Comparison of ENCODE assay signal across 31 cellular contexts in the genomic region with DNA sequence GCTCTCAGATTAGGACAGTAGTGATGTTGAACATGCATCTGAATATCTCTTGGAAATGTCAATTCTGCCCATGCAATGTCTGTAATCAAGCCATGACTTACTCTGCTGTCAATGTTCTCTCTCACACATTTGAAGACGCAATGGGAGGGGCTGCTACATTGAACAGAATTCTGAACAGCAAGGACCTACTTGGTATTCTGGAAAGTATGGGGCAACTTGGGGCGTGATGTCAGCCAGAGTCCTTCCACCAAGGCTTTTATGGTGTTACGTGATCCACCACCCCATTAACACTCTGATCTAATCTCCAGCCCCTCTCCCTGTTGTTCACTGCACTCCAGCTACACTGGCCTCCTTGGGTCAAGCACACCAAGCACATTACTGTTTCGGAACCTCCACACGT. TPM values are rescaled to one million over a fixed set of nuclear protein-coding genes. Genes with fewer than 3 reads are reported as not detected.
"Had no signal": no experiment of that assay in that cellular context is flagged by ENCODE, and none has a peak within 500 bp of the region (broad histone marks: within the 10 kb centered on the region; RNA-seq: fewer than 3 reads in every experiment).

No MANE protein-coding gene starts in this region.

- H3K27ac Mint-ChIP-seq: activated CD4-positive, alpha-beta memory T cell treated with anti-CD3 and anti-CD28 coated beads, Interleukin-2, amount 10 ng/mL, durations not matched to agents 7 days and 5 days; activated CD8-positive, alpha-beta memory T cell treated with anti-CD3 and anti-CD28 coated beads, Interleukin-2, amount 10 ng/mL, durations not matched to agents 7 days and 5 days; activated T-helper 17 cell treated with anti-CD3 and anti-CD28 coated beads, Interleukin-2, amount 50 U/mL, for 72 hours; brain had no signal

- H3K27me3 Mint-ChIP-seq: activated CD4-positive, alpha-beta memory T cell treated with anti-CD3 and anti-CD28 coated beads, Interleukin-2, amount 10 ng/mL, durations not matched to agents 7 days and 5 days; activated T-helper 17 cell treated with anti-CD3 and anti-CD28 coated beads, Interleukin-2, amount 50 U/mL, for 72 hours; brain had no signal

- H3K4me3 Mint-ChIP-seq: activated CD4-positive, alpha-beta memory T cell treated with anti-CD3 and anti-CD28 coated beads, Interleukin-2, amount 10 ng/mL, durations not matched to agents 7 days and 5 days; activated CD8-positive, alpha-beta memory T cell treated with anti-CD3 and anti-CD28 coated beads, Interleukin-2, amount 10 ng/mL, durations not matched to agents 7 days and 5 days; activated T-cell treated with anti-CD3 and anti-CD28 coated beads, Interleukin-2, amount 50 U/mL, for 72 hours; activated T-helper 17 cell treated with anti-CD3 and anti-CD28 coated beads, Interleukin-2, amount 50 U/mL, for 72 hours; brain had no signal

- ATAC-seq: activated CD8-positive, alpha-beta memory T cell treated with anti-CD3 and anti-CD28 coated beads, Interleukin-2, amount 10 ng/mL, durations not matched to agents 7 days and 5 days; activated naive CD4-positive, alpha-beta T cell treated with anti-CD3 and anti-CD28 coated beads, Interleukin-2, amount 50 U/mL, for 72 hours; activated T-cell treated with anti-CD3 and anti-CD28 coated beads, Interleukin-2, amount 50 U/mL, for 72 hours; activated T-helper 17 cell treated with anti-CD3 and anti-CD28 coated beads, Interleukin-2, amount 50 U/mL, for 72 hours had no signal

- H3K9me3 Mint-ChIP-seq: activated CD4-positive, alpha-beta memory T cell treated with anti-CD3 and anti-CD28 coated beads, Interleukin-2, amount 10 ng/mL, durations not matched to agents 7 days and 5 days; activated naive CD4-positive, alpha-beta T cell treated with anti-CD3 and anti-CD28 coated beads, Interleukin-2, amount 50 U/mL, for 72 hours; activated T-cell treated with anti-CD3 and anti-CD28 coated beads, Interleukin-2, amount 50 U/mL, for 72 hours; activated T-helper 17 cell treated with anti-CD3 and anti-CD28 coated beads, Interleukin-2, amount 50 U/mL, for 72 hours had no signal

- H3K27me3 ChIP-seq: adrenal gland, MG63, Peyer's patch had no signal

- H3K27ac ChIP-seq: adrenal gland, Peyer's patch, WERI-Rb-1 had no signal

- H3K36me3 Mint-ChIP-seq: activated naive CD4-positive, alpha-beta T cell treated with anti-CD3 and anti-CD28 coated beads, Interleukin-2, amount 50 U/mL, for 72 hours had no signal

- H3K4me3 ChIP-seq: adrenal gland, MG63, Peyer's patch had no signal

- DNase-seq: activated CD4-positive, alpha-beta memory T cell treated with anti-CD3 and anti-CD28 coated beads, Interleukin-2, amount 10 ng/mL, durations not matched to agents 7 days and 5 days; activated CD4-positive, alpha-beta T cell treated with anti-CD3 and anti-CD28 coated beads for 1 hour; activated CD4-positive, alpha-beta T cell treated with anti-CD3 and anti-CD28 coated beads for 48 hours; activated CD4-positive, CD25-positive, alpha-beta regulatory T cell; activated CD8-positive, alpha-beta memory T cell treated with anti-CD3 and anti-CD28 coated beads for 24 hours; activated CD8-positive, alpha-beta memory T cell treated with anti-CD3 and anti-CD28 coated beads, Interleukin-2, amount 10 ng/mL, durations not matched to agents 7 days and 5 days; activated effector memory CD4-positive, alpha-beta T cell treated with anti-CD3 and anti-CD28 coated beads, Interleukin-2, amount 50 U/mL, for 16 hours; activated naive CD4-positive, alpha-beta T cell; activated T-cell treated with anti-CD3 and anti-CD28 coated beads, Interleukin-2, amount 50 U/mL, for 1 hour; activated T-cell treated with anti-CD3 and anti-CD28 coated beads, Interleukin-2, amount 50 U/mL, for 72 hours; adrenal gland; KG1; MG63; NCI-H1048; NCI-H1105 treated with DMSO at 0.1 percent for 48 hours; NCI-H1436; NCI-H2029; NCI-H345; NCI-H510A; NCI-H526; NK-92 treated with Interleukin-12 subunit alpha and Interleukin-12 subunit beta, amount 100 ng/mL, for 24 hours; PC-3; Peyer's patch; RPMI8226; T-helper 1 cell; T1000; WERI-Rb-1 had no signal

- H3K4me1 Mint-ChIP-seq: activated CD4-positive, alpha-beta memory T cell treated with anti-CD3 and anti-CD28 coated beads, Interleukin-2, amount 10 ng/mL, durations not matched to agents 7 days and 5 days; activated CD8-positive, alpha-beta memory T cell treated with anti-CD3 and anti-CD28 coated beads, Interleukin-2, amount 10 ng/mL, durations not matched to agents 7 days and 5 days; brain had no signal

- H3K4me1 ChIP-seq: adrenal gland, Peyer's patch had no signal

RNA-seq across cellular contexts. Expression of a gene that starts 42.7 kb away (rescaled TPM):
- total RNA-seq: activated CD4-positive, alpha-beta memory T cell treated with anti-CD3 and anti-CD28 coated beads, Interleukin-2, amount 10 ng/mL, durations not matched to agents 7 days and 5 days; activated CD8-positive, alpha-beta memory T cell treated with anti-CD3 and anti-CD28 coated beads, Interleukin-2, amount 10 ng/mL, durations not matched to agents 7 days and 5 days; activated naive CD4-positive, alpha-beta T cell treated with anti-CD3 and anti-CD28 coated beads, Interleukin-2, amount 50 U/mL, for 72 hours; activated T-cell treated with anti-CD3 and anti-CD28 coated beads, Interleukin-2, amount 50 U/mL, for 72 hours; activated T-helper 17 cell treated with anti-CD3 and anti-CD28 coated beads, Interleukin-2, amount 50 U/mL, for 72 hours; adrenal gland; bronchial epithelial cell; PC-3; Peyer's patch had no signal
